ENCODE assay signal across 8 cellular contexts in the genomic region with DNA sequence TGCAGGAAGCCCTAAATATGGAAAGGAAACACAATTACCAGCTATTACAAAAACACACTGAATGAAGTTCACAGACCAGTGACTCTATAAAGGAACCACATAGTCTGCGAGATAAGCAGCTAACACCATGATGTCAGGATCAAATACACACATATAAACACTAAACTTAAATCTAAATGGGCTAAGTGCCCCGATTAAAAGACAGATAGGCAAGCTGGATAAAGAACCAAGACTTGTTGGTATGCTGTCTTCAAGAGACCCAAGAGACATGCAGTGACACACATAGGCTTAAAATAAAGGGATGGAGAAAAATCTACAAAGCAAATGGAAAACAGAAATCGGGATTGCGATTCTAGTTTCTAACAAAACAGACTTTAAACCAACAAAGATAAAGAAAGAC.
"Had no signal": no experiment of that assay in that cellular context is flagged by ENCODE, and none has a peak within 500 bp of the region (broad histone marks: within the 10 kb centered on the region; RNA-seq: fewer than 3 reads in every experiment).

No MANE protein-coding gene starts in this region.

- DNase-seq: GM23248, GOT3, H7, H9, HCEC 1CT, HFFc6 had no signal

- H3K9ac ChIP-seq: GM23248 had no signal

- H3K4me3 ChIP-seq: GM23248, GM23338, HAP-1 had no signal

- H3K9me3 ChIP-seq: HAP-1 had no signal

- H3K27ac Mint-ChIP-seq: GM23338, H9, HFFc6 had no signal

- H3K4me1 Mint-ChIP-seq: GM23338, H9 had no signal

- H3K36me3 ChIP-seq: HAP-1 had no signal

- H3K27ac ChIP-seq: GM23248 had no signal

- H3K4me1 ChIP-seq: HAP-1 had no signal

- H3K4me3 Mint-ChIP-seq: GM23338, H9, HFFc6 had no signal
